ENCODE assay signal across 1 cellular context in genomic region chr3:31013843-31014242, GRCh38.
TF ChIP-seq lines count a peak whose summit lies in the region.

No MANE protein-coding gene starts in this region.

TF ChIP-seq in endothelial cell of umbilical vein, 7 proteins besides CTCF, POLR2A, EP300 and RAD21:
- no peak for TF ChIP-seq JUN (IDR thresholded peaks at IDR 0.05; ENCODE audit: borderline replicate concordance, insufficient read depth, insufficient read length, low read depth)
- TF ChIP-seq POLR2AphosphoS5 (IDR thresholded peaks at IDR 0.05; ENCODE audit: insufficient read depth, low read depth, low read length), result no peak
- no peak for TF ChIP-seq GATA2 (IDR thresholded peaks at IDR 0.05; ENCODE audit: insufficient read depth, insufficient read length, low read depth, low read length)
- no peak for TF ChIP-seq FOS (IDR thresholded peaks at IDR 0.05; ENCODE audit: borderline replicate concordance, insufficient read depth, low read length)
- no peak for TF ChIP-seq MAX (IDR thresholded peaks at IDR 0.05; ENCODE audit: insufficient read depth, insufficient read length)
- no peak for TF ChIP-seq MYC (IDR thresholded peaks at IDR 0.05; ENCODE audit: low read depth, low read length)
- TF ChIP-seq EZH2 (IDR thresholded peaks at IDR 0.05; ENCODE audit: borderline replicate concordance, low read depth, low read length, severe bottlenecking), result no peak
